ENCODE assay signal across 23 cellular contexts in genomic region chr2:22442051-22442450, GRCh38.
"Had no signal": no experiment of that assay in that cellular context is flagged by ENCODE, and none has a peak within 500 bp of the region (broad histone marks: within the 10 kb centered on the region; RNA-seq: fewer than 3 reads in every experiment).

No MANE protein-coding gene starts in this region.

- H3K27ac ChIP-seq: VCaP had no signal

- ATAC-seq: activated CD4-positive, alpha-beta T cell treated with anti-CD3 and anti-CD28 coated beads for 36 hours; activated T-cell treated with anti-CD3 and anti-CD28 coated beads, Interleukin-2, amount 50 U/mL, for 72 hours; Panc1; Right ventricle myocardium inferior; T-helper 17 cell had no signal

- DNase-seq: activated CD4-positive, alpha-beta memory T cell treated with anti-CD3 and anti-CD28 coated beads, Interleukin-2, amount 10 ng/mL, durations not matched to agents 7 days and 5 days; activated CD4-positive, alpha-beta T cell treated with anti-CD3 and anti-CD28 coated beads for 36 hours; activated CD4-positive, alpha-beta T cell treated with anti-CD3 and anti-CD28 coated beads, Interleukin-2, amount 50 U/mL, for 1 hour; activated CD8-positive, alpha-beta memory T cell treated with anti-CD3 and anti-CD28 coated beads, Interleukin-2, amount 50 U/mL, for 4 hours; activated gamma-delta T cell treated with Interleukin-2 at 50 U/mL for 16 hours; activated naive CD4-positive, alpha-beta T cell treated with anti-CD3 and anti-CD28 coated beads, Interleukin-2, amount 10 ng/mL, durations not matched to agents 7 days and 5 days; activated naive CD8-positive, alpha-beta T cell treated with anti-CD3 and anti-CD28 coated beads for 36 hours; activated T-cell treated with anti-CD3 and anti-CD28 coated beads, Interleukin-2, amount 50 U/mL, for 72 hours; cerebellar nuclear complex; KG1; NCI-H1092 treated with DMSO at 0.1 percent for 48 hours; NCI-H1417 treated with DMSO at 0.1 percent for 48 hours; NCI-H187; NCI-H2081; NCI-H345; NCI-H510A treated with DMSO at 0.1 percent for 48 hours; NCI-H748 treated with DMSO at 0.1 percent for 48 hours; RPMI8226; T-helper 17 cell; T1000 had no signal
